17 cellular contexts compared by ENCODE assay signal in genomic region chr20:6485376-6485775, GRCh38.
"Had no signal": no experiment of that assay in that cellular context is flagged by ENCODE, and none has a peak within 500 bp of the region (broad histone marks: within the 10 kb centered on the region; RNA-seq: fewer than 3 reads in every experiment).

No MANE protein-coding gene starts in this region.

- DNase-seq: esophagus squamous epithelium; foreskin fibroblast; glutamatergic neuron; kidney; left cardiac atrium; left ventricle myocardium superior; mesendoderm; naive B cell; occipital lobe; pancreas; right cardiac atrium; small intestine; stimulated activated CD4-positive, alpha-beta T cell treated with anti-CD3 and anti-CD28 coated beads, Interleukin-2, amount 100 ng/mL, for 48 hours; stimulated activated CD8-positive, alpha-beta memory T cell treated with anti-CD3 and anti-CD28 coated beads, Interleukin-4, amount 100 ng/mL, for 48 hours; stimulated activated naive CD8-positive, alpha-beta T cell treated with anti-CD3 and anti-CD28 coated beads, Interleukin-15, Interleukin-2, amounts not matched to agents 100 U/mL and 50 U/mL, for 24 hours; thyroid gland; upper lobe of right lung had no signal

- FAIRE-seq: kidney, pancreas, small intestine had no signal
